In the genomic region with DNA sequence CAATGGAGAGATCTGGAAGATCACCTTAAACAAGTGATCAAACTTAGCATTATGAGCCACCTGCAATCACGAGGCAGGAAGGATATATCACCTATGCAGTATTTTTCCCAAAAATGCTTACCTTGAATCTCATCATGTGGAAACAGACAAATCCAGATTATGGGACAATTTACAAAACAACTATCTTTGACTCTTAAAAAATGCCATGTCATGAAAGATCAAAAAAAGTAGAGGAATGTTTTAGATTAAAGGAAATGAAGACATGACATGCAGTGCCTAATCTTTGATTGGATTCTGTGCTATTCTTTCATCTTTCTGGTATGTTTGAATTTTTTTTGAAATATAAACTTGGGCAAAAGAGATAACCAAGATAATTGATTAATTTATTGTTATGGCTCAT, we compare ENCODE assay signal across 22 cellular contexts.
DNase-seq lines count a peak whose midpoint lies in the region; ATAC-seq, FAIRE-seq and TF ChIP-seq lines count a peak whose summit lies in the region.
"Had no signal": no experiment of that assay in that cellular context is flagged by ENCODE, and none has a peak within 500 bp of the region (broad histone marks: within the 10 kb centered on the region; RNA-seq: fewer than 3 reads in every experiment).

No MANE protein-coding gene starts in this region.

- H3K79me2 ChIP-seq in HepG2 (ENCODE audit: insufficient read depth, low read length) (no peaks in the 10 kb centered on the region), K562 (ENCODE audit: control insufficient read depth, insufficient read depth, low read length) (no peaks in the 10 kb centered on the region)

- no peaks in the 10 kb centered on the region for H3K9me3 Mint-ChIP-seq in effector memory CD8-positive, alpha-beta T cell
- H3K9me3 Mint-ChIP-seq: CD14-positive monocyte; CD4-positive, CD25-positive, alpha-beta regulatory T cell had no signal

- H3K4me3 ChIP-seq in HepG2 (replicated peaks in 1 of 3; ENCODE audit: insufficient read depth in 1 of 3, low read depth in 2 of 3, low read length in 3 of 3), result no peak overlapping the region
- no peak overlapping the region for H3K4me3 ChIP-seq in right lobe of liver
- H3K4me3 ChIP-seq in A549, result no peak overlapping the region
- no peak overlapping the region for H3K4me3 ChIP-seq in K562
- no peak overlapping the region for H3K4me3 ChIP-seq in coronary artery
- H3K4me3 ChIP-seq: BLaER1 had no signal

- no peak overlapping the region for H3K27ac Mint-ChIP-seq in effector memory CD8-positive, alpha-beta T cell
- H3K27ac Mint-ChIP-seq: CD14-positive monocyte; CD4-positive, alpha-beta memory T cell had no signal

- no peak for TF ChIP-seq POLR2A in HepG2 (IDR thresholded peaks at IDR 0.05; ENCODE audit: insufficient read depth in 1 of 2, low read depth in 2 of 2, low read length in 2 of 2)
- TF ChIP-seq POLR2A in right lobe of liver (IDR thresholded peaks at IDR 0.05), result no peak
- TF ChIP-seq POLR2A in A549 (IDR thresholded peaks at IDR 0.05; ENCODE audit: low read length), result no peak
- no peak for TF ChIP-seq POLR2A in K562 (conservative IDR thresholded peaks at IDR 0.05)

- CTCF ChIA-PET in HepG2 (lab: Yijun Ruan, JAX; ENCODE audit: low intra/inter-chr PET ratio, low total read pairs) (no interaction called here), A549 (lab: Yijun Ruan, JAX) (interaction anchor here (2.0 kb wide), 1 partner anchor 12 kb away, joined by 5 read pairs; no protein-coding TSS in a partner anchor), K562 (lab: Yijun Ruan, JAX; ENCODE audit: low intra/inter-chr PET ratio) (no interaction called here)

- no peak overlapping the region for H3K4me3 Mint-ChIP-seq in effector memory CD8-positive, alpha-beta T cell
- H3K4me3 Mint-ChIP-seq: CD14-positive monocyte; CD4-positive, alpha-beta memory T cell; CD4-positive, CD25-positive, alpha-beta regulatory T cell had no signal

- H3K9me1 ChIP-seq in K562 (ENCODE audit: control insufficient read depth, insufficient read depth, low read length), result no peaks in the 10 kb centered on the region

- DNase-seq in HepG2 (ENCODE audit: low spot score), result no peak
- no peak for DNase-seq in right lobe of liver
- DNase-seq in A549 (ENCODE audit: low read depth in 1 of 2, low spot score in 1 of 2), result no peak
- no peak for DNase-seq in K562 (ENCODE audit: extremely low read depth in 1 of 4, low spot score in 3 of 4)
- DNase-seq in effector memory CD8-positive, alpha-beta T cell, result no peak
- DNase-seq in coronary artery (ENCODE audit: low spot score), result no peak
- DNase-seq: ACHN; BE2C; C1 segment of cervical spinal cord; Caco-2; Calu3; CD4-positive, alpha-beta memory T cell; CD4-positive, CD25-positive, alpha-beta regulatory T cell; DMS79 treated with DMSO at 0.1 percent for 48 hours; GF-D8 had no signal

- H3K9me3 ChIP-seq in HepG2 (ENCODE audit: low read length) (no peaks in the 10 kb centered on the region), right lobe of liver (no peaks in the 10 kb centered on the region), A549 (no peaks in the 10 kb centered on the region), K562 (replicated peaks; ENCODE audit: control insufficient read depth, insufficient read depth, low read depth, low read length) (no peaks in the 10 kb centered on the region)
- H3K9me3 ChIP-seq: BE2C, BLaER1, Caco-2 had no signal

- WGBS in HepG2 (ENCODE audit: low lambda C conversion rate), result 88% methylated on average over 1 of the region's 1 CpG
- 100% methylated on average over 1 of the region's 1 CpG for WGBS in right lobe of liver (ENCODE audit: insufficient coverage, low coverage, low lambda C conversion rate, missing lambda C conversion rate)
- WGBS in A549 (ENCODE audit: missing lambda C conversion rate), result 91% methylated on average over 1 of the region's 1 CpG
- 6% methylated on average over 1 of the region's 1 CpG for WGBS in K562 (ENCODE audit: insufficient coverage, low coverage, missing lambda C conversion rate)

- H3K36me3 Mint-ChIP-seq in effector memory CD8-positive, alpha-beta T cell (ENCODE audit: insufficient read depth), result peaks cover 22% of the 10 kb centered on the region

- no peak for TF ChIP-seq CTCF in HepG2 (CRISPR knock-in tag; IDR thresholded peaks at IDR 0.05)
- TF ChIP-seq CTCF in right lobe of liver (IDR thresholded peaks at IDR 0.05), result no peak
- no peak for TF ChIP-seq CTCF in A549 (IDR thresholded peaks at IDR 0.05)
- TF ChIP-seq CTCF in K562 (IDR thresholded peaks at IDR 0.05 in 2 of 3, conservative IDR thresholded peaks at IDR 0.05 in 1 of 3; ENCODE audit: insufficient read depth in 2 of 3, low read depth in 1 of 3, low read length in 3 of 3), result no peak
- TF ChIP-seq CTCF in coronary artery (IDR thresholded peaks at IDR 0.05), result no peak

- no peak for TF ChIP-seq EP300 in HepG2 (IDR thresholded peaks at IDR 0.05; ENCODE audit: low read depth in 2 of 2, low read length in 2 of 2)
- no peak for TF ChIP-seq EP300 in HepG2 (CRISPR knock-in tag; IDR thresholded peaks at IDR 0.05; ENCODE audit: borderline replicate concordance)
- no peak for TF ChIP-seq EP300 in A549 (IDR thresholded peaks at IDR 0.05)
- TF ChIP-seq EP300 in K562 (IDR thresholded peaks at IDR 0.05; ENCODE audit: low read length), result no peak

- no peaks in the 10 kb centered on the region for H3K27me3 Mint-ChIP-seq in effector memory CD8-positive, alpha-beta T cell
- H3K27me3 Mint-ChIP-seq: CD4-positive, alpha-beta memory T cell had no signal

- BruUV-seq in HepG2 (replicated peaks; lab: Mats Ljungman, UMichigan), result no TSS peak
- BruUV-seq in K562 (replicated peaks; lab: Mats Ljungman, UMichigan), result no TSS peak

- no peak overlapping the region for H2AFZ ChIP-seq in HepG2 (ENCODE audit: low read length)
- H2AFZ ChIP-seq in K562 (ENCODE audit: low read depth, low read length), result no peak overlapping the region

- H3K4me1 ChIP-seq in HepG2 (ENCODE audit: insufficient read depth, low read length), result 0 out of 2 replicates have a peak, but pooled peaks cover 7% of the 10 kb centered on the region
- H3K4me1 ChIP-seq in right lobe of liver, result no peaks in the 10 kb centered on the region
- no peaks in the 10 kb centered on the region for H3K4me1 ChIP-seq in A549
- H3K4me1 ChIP-seq in K562 (replicated peaks in 1 of 2; ENCODE audit: control insufficient read depth in 2 of 2, insufficient read depth in 2 of 2, low read length in 2 of 2), result peaks cover 0 to 22% of the 10 kb centered on the region in 2 experiments; a peak in 2 of 5 replicates
- H3K4me1 ChIP-seq: BE2C, Caco-2 had no signal

- POLR2A ChIA-PET in HepG2 (lab: Yijun Ruan, JAX), result no interaction called here
- POLR2A ChIA-PET in A549 (lab: Yijun Ruan, JAX), result no interaction called here
- POLR2A ChIA-PET in K562 (lab: Yijun Ruan, JAX), result no interaction called here

- H3K27ac ChIP-seq in HepG2 (ENCODE audit: extremely low read length, insufficient read depth, low read length) (no peak overlapping the region), right lobe of liver (no peak overlapping the region), A549 (no peak overlapping the region), K562 (ENCODE audit: extremely low read depth, low read depth, low read length) (no peak overlapping the region), coronary artery (no peak overlapping the region)
- H3K27ac ChIP-seq: 22Rv1, BLaER1 had no signal

- peaks cover 5 to 6% of the 10 kb centered on the region in 2 donors for H3K4me1 Mint-ChIP-seq in effector memory CD8-positive, alpha-beta T cell (ENCODE audit: low read depth in 2 of 2)
- H3K4me1 Mint-ChIP-seq: CD4-positive, CD25-positive, alpha-beta regulatory T cell had no signal

- ATAC-seq in HepG2, result no peak
- ATAC-seq in right lobe of liver, result no peak
- ATAC-seq in A549, result no peak
- no peak for ATAC-seq in K562
- no peak for ATAC-seq in effector memory CD8-positive, alpha-beta T cell (replicated peaks)

- FAIRE-seq in HepG2 (lab: Jason Lieb, UNC) (no peak), A549 (lab: Jason Lieb, UNC) (no peak), K562 (lab: Jason Lieb, UNC) (no peak)
- FAIRE-seq: D721Med, G401.6, GM12891, GM19239 had no signal

- H3K9ac ChIP-seq in HepG2 (ENCODE audit: insufficient read depth, low read depth, low read length) (no peak overlapping the region), K562 (ENCODE audit: insufficient read depth in 1 of 2, low read depth in 2 of 2, low read length in 2 of 2) (no peak overlapping the region)
- H3K9ac ChIP-seq: BLaER1 had no signal

- H3K4me2 ChIP-seq in HepG2 (ENCODE audit: low read depth, low read length) (no peak overlapping the region), A549 (no peak overlapping the region), K562 (ENCODE audit: insufficient read depth, low read length) (no peak overlapping the region)
- H3K4me2 ChIP-seq: BLaER1 had no signal

- in situ Hi-C loops in HepG2 (cut with HindIII; ENCODE audit: extremely low pct_ligation_motif_present, low pct_unique_long_range_greater_than_20kb) (no loop called here), K562 (cut with MboI) (no loop called here)

- TF ChIP-seq RAD21 in HepG2 (CRISPR knock-in tag; IDR thresholded peaks at IDR 0.05), result no peak
- TF ChIP-seq RAD21 in A549 (conservative IDR thresholded peaks at IDR 0.05 in 1 of 2, IDR thresholded peaks at IDR 0.05 in 1 of 2), result no peak
- no peak for TF ChIP-seq RAD21 in K562 (CRISPR knock-in tag; conservative IDR thresholded peaks at IDR 0.05 in 1 of 2, IDR thresholded peaks at IDR 0.05 in 1 of 2)

- intact Hi-C loops in HepG2 (cut with micrococcal nuclease; ENCODE audit: unreplicated experiment), result no loop called here
- intact Hi-C loops in right lobe of liver (cut with DNase I), result no loop called here
- intact Hi-C loops in K562 (cut with micrococcal nuclease), result no loop called here

- H3K36me3 ChIP-seq in HepG2 (replicated peaks in 1 of 2; ENCODE audit: control insufficient read depth in 1 of 2, insufficient read depth in 2 of 2, low read length in 2 of 2) (peaks cover 8 to 16% of the 10 kb centered on the region in 2 experiments), right lobe of liver (peaks cover 0 to 4% (median under 1%) of the 10 kb centered on the region in 4 donors), K562 (ENCODE audit: control insufficient read depth, insufficient read depth, low read length) (no peaks in the 10 kb centered on the region)
- H3K36me3 ChIP-seq: BE2C, BLaER1 had no signal

- H4K20me1 ChIP-seq in HepG2 (ENCODE audit: insufficient read depth, low read length) (no peaks in the 10 kb centered on the region), K562 (replicated peaks; ENCODE audit: control insufficient read depth, insufficient read depth, low read length) (no peaks in the 10 kb centered on the region)
- H4K20me1 ChIP-seq: BLaER1 had no signal

- H3K27me3 ChIP-seq in HepG2 (ENCODE audit: control insufficient read depth in 1 of 2, insufficient read depth in 2 of 2, low read length in 2 of 2) (no peaks in the 10 kb centered on the region), right lobe of liver (no peaks in the 10 kb centered on the region), K562 (ENCODE audit: control insufficient read depth in 2 of 2, insufficient read depth in 2 of 2, low read length in 2 of 2) (peaks cover 0 to 21% of the 10 kb centered on the region in 2 experiments; a peak in 2 of 5 replicates)
- H3K27me3 ChIP-seq: BE2C, BLaER1 had no signal

TF ChIP-seq in HepG2, 621 proteins besides CTCF, POLR2A, EP300 and RAD21 (continues in another document):
- TF ChIP-seq NFE2L2 (IDR thresholded peaks at IDR 0.05; ENCODE audit: low read length), result peak; percentile 68

TF ChIP-seq in A549, 52 proteins besides CTCF, POLR2A, EP300 and RAD21 (continues in another document):
- no peak for TF ChIP-seq FOSL2 (IDR thresholded peaks at IDR 0.05)
- TF ChIP-seq FOSL2 (CRISPR knock-in tag; IDR thresholded peaks at IDR 0.05), result no peak

TF ChIP-seq in K562, 482 proteins besides CTCF, POLR2A, EP300 and RAD21 (continues in another document):
- TF ChIP-seq ZNF316 (IDR thresholded peaks at IDR 0.05), result peak; percentile 60
